ENCODE assay signal across 9 cellular contexts in the genomic region with DNA sequence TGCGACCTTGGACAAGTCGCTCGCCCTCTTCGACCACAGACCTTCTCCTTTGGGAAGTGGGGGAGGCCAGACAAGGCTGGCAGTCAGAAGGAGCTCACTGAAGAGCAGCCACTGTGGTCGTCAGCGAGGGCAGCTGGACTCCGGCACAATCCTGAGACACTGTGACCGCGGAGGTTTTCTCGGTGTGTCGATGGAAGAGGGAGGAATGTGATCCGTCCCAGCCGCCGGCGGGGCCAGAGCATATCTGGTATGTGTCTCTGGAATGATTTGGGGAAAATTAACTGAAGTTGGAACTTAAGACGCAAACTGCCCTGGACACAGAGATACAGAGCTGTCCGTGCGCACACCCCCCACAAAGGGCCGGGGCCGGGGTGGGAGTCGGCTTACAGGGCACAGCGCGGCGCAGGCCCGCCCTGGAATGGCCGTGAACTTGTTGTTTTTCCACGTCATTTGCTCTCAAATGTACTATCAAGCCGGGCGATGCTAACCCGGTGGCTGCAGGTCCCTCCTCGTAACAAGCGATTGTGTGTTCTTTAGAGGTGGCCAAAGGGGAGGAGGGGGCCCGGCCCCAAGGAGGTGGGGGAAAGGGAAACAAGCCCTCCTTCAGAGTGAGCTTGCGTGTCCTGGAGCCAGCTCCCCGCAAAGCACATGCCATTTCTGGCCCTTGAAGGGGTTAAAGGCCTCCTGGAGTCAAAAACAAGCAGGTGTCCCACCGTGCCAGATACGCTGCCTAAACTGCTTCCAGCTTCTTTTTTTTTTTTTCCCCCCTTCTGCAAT. TPM values are rescaled to one million over a fixed set of nuclear protein-coding genes. Genes with fewer than 3 reads are reported as not detected.
DNase-seq lines count a peak whose midpoint lies in the region; ATAC-seq, FAIRE-seq and TF ChIP-seq lines count a peak whose summit lies in the region.
"Had no signal": no experiment of that assay in that cellular context is flagged by ENCODE, and none has a peak within 500 bp of the region (broad histone marks: within the 10 kb centered on the region; RNA-seq: fewer than 3 reads in every experiment).

No MANE protein-coding gene starts in this region.

- H3K27ac ChIP-seq in DND-41 (ENCODE audit: low read length) (no peak overlapping the region), WERI-Rb-1 (peak overlapping the region; percentile 92), cardiac muscle cell (peak overlapping the region; percentile 22), parathyroid adenoma (no peak overlapping the region)

- H3K4me1 ChIP-seq in DND-41 (ENCODE audit: insufficient read depth, low read length) (no peaks in the 10 kb centered on the region), cardiac muscle cell (ENCODE audit: low read depth) (peaks cover 22% of the 10 kb centered on the region), parathyroid adenoma (no peaks in the 10 kb centered on the region)

- H2AFZ ChIP-seq in DND-41 (ENCODE audit: low read depth, low read length): no peak overlapping the region
- peak overlapping the region; percentile 73 for H2AFZ ChIP-seq in parathyroid adenoma

- FAIRE-seq in GM12891 (lab: Jason Lieb, UNC): no peak

- TF ChIP-seq CTCF in DND-41 (IDR thresholded peaks at IDR 0.05; ENCODE audit: borderline replicate concordance, extremely low read depth, low read length, poor library complexity, severe bottlenecking) (no peak), WERI-Rb-1 (IDR thresholded peaks at IDR 0.05; ENCODE audit: low read depth, low read length) (no peak), cardiac muscle cell (IDR thresholded peaks at IDR 0.05; ENCODE audit: low read depth, low read length) (no peak), parathyroid adenoma (IDR thresholded peaks at IDR 0.05) (no peak)

- 0 out of 2 replicates have a peak, but pooled peaks cover 8% of the 10 kb centered on the region for H4K20me1 ChIP-seq in DND-41 (ENCODE audit: insufficient read depth, low read length)

- DNase-seq in DND-41 (no peak), WERI-Rb-1 (no peak), cardiac muscle cell (ENCODE audit: low read depth in 1 of 2, low spot score in 1 of 2) (peak; percentile 40 to 62), GM12891 (ENCODE audit: insufficient read length, low spot score) (no peak), Kasumi-1 (lab: John Stamatoyannopoulos, UW) (no peak)
- DNase-seq: NCI-H1436 treated with DMSO at 0.1 percent for 48 hours had no signal

- H3K27me3 ChIP-seq in DND-41 (ENCODE audit: insufficient read depth, low read length, poor library complexity) (peaks cover 8% of the 10 kb centered on the region), WERI-Rb-1 (ENCODE audit: insufficient read depth, low read depth, severe bottlenecking) (no peaks in the 10 kb centered on the region), cardiac muscle cell (no peaks in the 10 kb centered on the region), parathyroid adenoma (ENCODE audit: control insufficient read depth, insufficient read depth, low read length) (no peaks in the 10 kb centered on the region)

- H3K4me2 ChIP-seq in DND-41 (ENCODE audit: insufficient read depth, low read length) (no peak overlapping the region), parathyroid adenoma (ENCODE audit: low read length) (peak overlapping the region; percentile 35)

- ATAC-seq in DND-41 (ENCODE audit: insufficient read depth, low read depth) (0 out of 3 replicates have a peak, but pooled peaks have one; percentile 3), GM21390 (IDR thresholded peaks at IDR 0.05; ENCODE audit: unreplicated experiment) (no peak), GM18498 (IDR thresholded peaks at IDR 0.05; ENCODE audit: unreplicated experiment) (no peak)

- H3K36me3 ChIP-seq in DND-41 (ENCODE audit: insufficient read depth, low read length): no peaks in the 10 kb centered on the region
- H3K36me3 ChIP-seq in WERI-Rb-1: no peaks in the 10 kb centered on the region
- no peaks in the 10 kb centered on the region for H3K36me3 ChIP-seq in cardiac muscle cell
- H3K36me3 ChIP-seq in parathyroid adenoma (ENCODE audit: control insufficient read depth, insufficient read depth, low read length): no peaks in the 10 kb centered on the region

- H3K9ac ChIP-seq in DND-41 (ENCODE audit: low read depth, low read length) (no peak overlapping the region), parathyroid adenoma (no peak overlapping the region)

- H3K79me2 ChIP-seq in DND-41 (ENCODE audit: insufficient read depth, low read length) (no peaks in the 10 kb centered on the region), parathyroid adenoma (no peaks in the 10 kb centered on the region)

- no peak for TF ChIP-seq POLR2A in GM12891 (IDR thresholded peaks at IDR 0.05; ENCODE audit: low read depth, low read length)

- H3K4me3 ChIP-seq in DND-41 (ENCODE audit: low read depth in 1 of 2, low read length in 2 of 2): no peak overlapping the region
- no peak overlapping the region for H3K4me3 ChIP-seq in WERI-Rb-1 (ENCODE audit: low read depth, low read length)
- H3K4me3 ChIP-seq in cardiac muscle cell: no peak overlapping the region
- no peak overlapping the region for H3K4me3 ChIP-seq in parathyroid adenoma (ENCODE audit: low read depth, low read length)

- H3K9me3 ChIP-seq in DND-41 (ENCODE audit: insufficient read depth, low read length, severe bottlenecking): no peaks in the 10 kb centered on the region
- no peaks in the 10 kb centered on the region for H3K9me3 ChIP-seq in WERI-Rb-1 (ENCODE audit: severe bottlenecking)
- no peaks in the 10 kb centered on the region for H3K9me3 ChIP-seq in cardiac muscle cell (ENCODE audit: low read depth)
- no peaks in the 10 kb centered on the region for H3K9me3 ChIP-seq in parathyroid adenoma (ENCODE audit: control insufficient read depth, low read length)

TF ChIP-seq in GM12891, 5 proteins besides CTCF, POLR2A, EP300 and RAD21:
- TF ChIP-seq POLR2AphosphoS5 (IDR thresholded peaks at IDR 0.05; ENCODE audit: low read depth, low read length): no peak
- no peak for TF ChIP-seq PAX5 (IDR thresholded peaks at IDR 0.05; ENCODE audit: insufficient read depth, low read length, severe bottlenecking)
- TF ChIP-seq SPI1 (IDR thresholded peaks at IDR 0.05; ENCODE audit: low read depth, low read length): no peak
- no peak for TF ChIP-seq TAF1 (IDR thresholded peaks at IDR 0.05; ENCODE audit: low read depth, low read length)
- TF ChIP-seq POU2F2 (IDR thresholded peaks at IDR 0.05; ENCODE audit: low read depth, low read length): no peak

RNA-seq across cellular contexts. Expression of a gene that starts 0.4 kb away (rescaled TPM):
- 0.18 TPM in 1 of 2 replicates, not detected in the other for total RNA-seq in cardiac muscle cell
- polyA plus RNA-seq in cardiac muscle cell: 0.34 and 0.40 TPM in 2 replicates
- 0.14 TPM for polyA plus RNA-seq in GM12891 (2012; ENCODE audit: low read depth, missing spikeins)

RNA-seq across cellular contexts. Expression of a gene that starts 31.2 kb away (rescaled TPM):
- 17.1 and 35.4 TPM in 2 replicates for total RNA-seq in cardiac muscle cell
- polyA plus RNA-seq in cardiac muscle cell: 29.9 and 46.1 TPM in 2 replicates
- 9.6 TPM for polyA plus RNA-seq in GM12891 (2012; ENCODE audit: low read depth, missing spikeins)

Comparison
In these comparisons a context has a peak if more than half of its experiments do, and no peak if none do; other contexts are left out.
1. DNase-seq: peak in cardiac muscle cell (2 of 2); none in DND-41 (single experiment), WERI-Rb-1 (single experiment), GM12891 (single experiment) and Kasumi-1 (0 of 2).
2. H3K27ac ChIP-seq: peak in WERI-Rb-1 (single experiment) and cardiac muscle cell (single experiment); none in DND-41 (single experiment) and parathyroid adenoma (single experiment).